In the genomic region with DNA sequence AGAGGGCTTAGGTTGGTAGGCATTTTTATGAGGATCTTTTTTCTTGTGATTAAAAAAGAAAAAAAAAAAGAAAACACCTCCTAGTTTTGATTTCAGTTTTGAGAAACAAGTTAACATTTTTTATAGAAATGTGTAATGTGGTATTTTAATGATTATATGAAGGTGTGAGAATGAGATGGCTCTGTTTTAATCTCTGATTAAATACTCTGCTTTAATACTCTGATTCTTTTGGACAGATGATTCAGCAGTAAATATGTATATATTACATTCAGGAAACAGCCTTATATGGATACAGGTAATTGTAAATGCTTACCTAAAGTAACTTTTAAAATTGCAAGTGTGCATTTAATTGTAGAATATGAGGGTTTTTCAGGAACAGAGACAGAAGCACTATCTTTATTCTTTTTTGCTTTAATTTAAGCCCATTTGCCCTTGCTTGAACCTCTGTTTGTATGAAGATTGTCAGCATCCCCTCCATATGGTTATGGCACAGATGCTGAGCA, we compare ENCODE assay signal across 12 cellular contexts.
"Had no signal": no experiment of that assay in that cellular context is flagged by ENCODE, and none has a peak within 500 bp of the region (broad histone marks: within the 10 kb centered on the region; RNA-seq: fewer than 3 reads in every experiment).

No MANE protein-coding gene starts in this region.

- H3K27me3 Mint-ChIP-seq: naive B cell had no signal

- H3K27ac ChIP-seq: cardiac muscle cell, esophagus squamous epithelium, right atrium auricular region, skin epidermis, tibial nerve had no signal

- DNase-seq: activated CD4-positive, alpha-beta T cell treated with anti-CD3 and anti-CD28 coated beads for 4 hours; activated gamma-delta T cell; esophagus squamous epithelium; foreskin fibroblast; left cardiac atrium; naive B cell; stimulated activated CD4-positive, alpha-beta T cell treated with anti-CD3 and anti-CD28 coated beads, Interleukin-4, amount 100 ng/mL, for 4 hours had no signal

- H3K9me3 ChIP-seq: esophagus squamous epithelium, right atrium auricular region, tibial nerve had no signal

- H3K27me3 ChIP-seq: cardiac muscle cell, esophagus squamous epithelium, right atrium auricular region, tibial nerve had no signal

- H3K4me3 ChIP-seq: cardiac muscle cell, esophagus squamous epithelium, lung, right atrium auricular region, skin epidermis, tibial nerve had no signal

- ATAC-seq: left cardiac atrium had no signal

- H3K4me1 ChIP-seq: esophagus squamous epithelium, right atrium auricular region had no signal

- H3K9me3 Mint-ChIP-seq: naive B cell had no signal

- H3K36me3 ChIP-seq: cardiac muscle cell, tibial nerve had no signal
